Comparison of ENCODE assay signal across 12 cellular contexts in genomic region chr2:200300650-200301314, GRCh38. TPM values are rescaled to one million over a fixed set of nuclear protein-coding genes. Genes with fewer than 3 reads are reported as not detected.
DNase-seq lines count a peak whose midpoint lies in the region; ATAC-seq and TF ChIP-seq lines count a peak whose summit lies in the region.
"Had no signal": no experiment of that assay in that cellular context is flagged by ENCODE, and none has a peak within 500 bp of the region (broad histone marks: within the 10 kb centered on the region; RNA-seq: fewer than 3 reads in every experiment).

No MANE protein-coding gene starts in this region.

- peak overlapping the region; percentile 92 for H3K27ac Mint-ChIP-seq in Calu3 (ENCODE audit: unreplicated experiment)
- no peak overlapping the region for H3K27ac Mint-ChIP-seq in nephron progenitor cell
- no peak overlapping the region for H3K27ac Mint-ChIP-seq in T-helper 2 cell treated with Interferon-gamma antibody and Interleukin-4, amounts not matched to agents 5 μg/mL and 100 μg/mL, for 36 hours
- H3K27ac Mint-ChIP-seq: natural killer cell, WTC11 had no signal

- no peak for ATAC-seq in GM21619 (IDR thresholded peaks at IDR 0.05; ENCODE audit: unreplicated experiment)
- ATAC-seq: natural killer cell, WTC11 had no signal

- H3K27me3 Mint-ChIP-seq in Calu3 (ENCODE audit: unreplicated experiment) (no peaks in the 10 kb centered on the region), nephron progenitor cell (ENCODE audit: low read depth, poor library complexity) (peaks cover 7% of the 10 kb centered on the region)
- H3K27me3 Mint-ChIP-seq in T-helper 2 cell treated with Interferon-gamma antibody and Interleukin-4, amounts not matched to agents 5 μg/mL and 100 μg/mL, for 36 hours (ENCODE audit: low read depth) = peaks cover 16% of the 10 kb centered on the region

- no peaks in the 10 kb centered on the region for H3K9me3 ChIP-seq in mammary epithelial cell (replicated peaks; ENCODE audit: insufficient read depth, low read length)

- H3K27me3 ChIP-seq in mammary epithelial cell (ENCODE audit: insufficient read depth, low read length) = no peaks in the 10 kb centered on the region

- H3K36me3 Mint-ChIP-seq in Calu3 (ENCODE audit: insufficient read depth, unreplicated experiment) (peaks cover 27% of the 10 kb centered on the region), nephron progenitor cell (ENCODE audit: low read depth) (no peaks in the 10 kb centered on the region)
- H3K36me3 Mint-ChIP-seq in T-helper 2 cell treated with Interferon-gamma antibody and Interleukin-4, amounts not matched to agents 5 μg/mL and 100 μg/mL, for 36 hours (ENCODE audit: low read depth) = no peaks in the 10 kb centered on the region
- H3K36me3 Mint-ChIP-seq: natural killer cell, WTC11 had no signal

- intact Hi-C loops in Calu3 (cut with micrococcal nuclease; ENCODE audit: unreplicated experiment) (loop anchor here (5.0 kb wide), 3 partner anchors 43 to 248 kb away; no protein-coding TSS in a partner anchor), mammary epithelial cell (cut with micrococcal nuclease) (loop anchor here (2.0 to 10.0 kb wide), 2 partner anchors 22 to 146 kb away; no protein-coding TSS in a partner anchor)

- dilution Hi-C loops in mammary epithelial cell (cut with HindIII; ENCODE audit: low sequenced_read_pairs) = no loop called here

- DNase-seq in Calu3 (peak; percentile 59), HT1080 (ENCODE audit: low read depth) (peak; percentile 92), mammary epithelial cell (peak; percentile 98), kidney tubule cell (ENCODE audit: low spot score) (peak; percentile 92), nephron progenitor cell (no peak)
- no peak for DNase-seq in T-helper 2 cell treated with Interferon-gamma antibody and Interleukin-4, amounts not matched to agents 5 μg/mL and 100 μg/mL, for 36 hours (ENCODE audit: low spot score)
- DNase-seq in stimulated activated CD4-positive, alpha-beta T cell treated with anti-CD3 and anti-CD28 coated beads, Interleukin-4, amount 100 ng/mL, for 4 hours = no peak
- DNase-seq: hippocampal formation, natural killer cell had no signal

- WGBS in mammary epithelial cell (ENCODE audit: low coverage, missing lambda C conversion rate) = 2% methylated on average over 4 of the region's 4 CpGs

- in situ Hi-C loops in mammary epithelial cell (cut with MboI; ENCODE audit: low sequenced_read_pairs in 2 of 2) = loop anchor here in 1 of 2 donors (10.0 kb wide), 1 partner anchor 316 kb away; no protein-coding TSS in a partner anchor

- TF ChIP-seq CTCF in Calu3 (IDR thresholded peaks at IDR 0.05; ENCODE audit: unreplicated experiment) (no peak), mammary epithelial cell (conservative IDR thresholded peaks at IDR 0.05 in 1 of 2, IDR thresholded peaks at IDR 0.05 in 1 of 2; ENCODE audit: extremely low read depth in 1 of 2, insufficient read depth in 1 of 2, low read depth in 1 of 2, low read length in 2 of 2) (peak in 1 of 2 donors; percentile 31), nephron progenitor cell (IDR thresholded peaks at IDR 0.05) (no peak)

- peak overlapping the region; percentile 88 for H3K27ac ChIP-seq in mammary epithelial cell (ENCODE audit: insufficient read depth, low read depth, low read length)
- H3K27ac ChIP-seq: C4-2B had no signal

- peaks cover 94% of the 10 kb centered on the region for H3K4me1 Mint-ChIP-seq in Calu3 (ENCODE audit: low read depth, unreplicated experiment)
- H3K4me1 Mint-ChIP-seq in nephron progenitor cell = peaks cover 10% of the 10 kb centered on the region
- H3K4me1 Mint-ChIP-seq in T-helper 2 cell treated with Interferon-gamma antibody and Interleukin-4, amounts not matched to agents 5 μg/mL and 100 μg/mL, for 36 hours (ENCODE audit: low read depth) = peaks cover 7% of the 10 kb centered on the region

- H3K79me2 ChIP-seq in mammary epithelial cell (ENCODE audit: insufficient read depth, low read length) = no peaks in the 10 kb centered on the region

- CTCF ChIA-PET in Calu3 (lab: Charles Lee) = interaction anchor here (1.0 kb wide), 1 partner anchor 10 kb away, joined by 3 read pairs; no protein-coding TSS in a partner anchor
- CTCF ChIA-PET in mammary epithelial cell (lab: Charles Lee; ENCODE audit: low non-redundant PET) = interaction anchor here (0.6 kb wide), 1 partner anchor 57 kb away, joined by 3 read pairs; no protein-coding TSS in a partner anchor

- H3K4me3 Mint-ChIP-seq in Calu3 (ENCODE audit: low read depth, unreplicated experiment) (no peak overlapping the region), nephron progenitor cell (no peak overlapping the region)
- H3K4me3 Mint-ChIP-seq in T-helper 2 cell treated with Interferon-gamma antibody and Interleukin-4, amounts not matched to agents 5 μg/mL and 100 μg/mL, for 36 hours = no peak overlapping the region
- H3K4me3 Mint-ChIP-seq: natural killer cell, WTC11 had no signal

- H3K4me1 ChIP-seq in mammary epithelial cell (ENCODE audit: insufficient read depth, low read length) = peaks cover 49% of the 10 kb centered on the region

- BruUV-seq in Calu3 (replicated peaks; lab: Mats Ljungman, UMichigan) (no TSS peak), mammary epithelial cell (replicated peaks; lab: Mats Ljungman, UMichigan) (TSS peak; percentile 76)

- peak overlapping the region; percentile 23 for H3K9ac ChIP-seq in mammary epithelial cell (ENCODE audit: insufficient read depth, low read length)

- H2AFZ ChIP-seq in mammary epithelial cell (ENCODE audit: low read depth, low read length) = no peak overlapping the region

- H3K9me3 Mint-ChIP-seq in Calu3 (ENCODE audit: low read depth, unreplicated experiment) (peaks cover 10% of the 10 kb centered on the region), nephron progenitor cell (no peaks in the 10 kb centered on the region)
- H3K9me3 Mint-ChIP-seq in T-helper 2 cell treated with Interferon-gamma antibody and Interleukin-4, amounts not matched to agents 5 μg/mL and 100 μg/mL, for 36 hours = no peaks in the 10 kb centered on the region
- H3K9me3 Mint-ChIP-seq: natural killer cell, WTC11 had no signal

- peak overlapping the region; percentile 83 for H3K4me2 ChIP-seq in mammary epithelial cell (ENCODE audit: insufficient read depth, low read depth, low read length)

- no peaks in the 10 kb centered on the region for H3K36me3 ChIP-seq in mammary epithelial cell (ENCODE audit: insufficient read depth, low read length)

- peak overlapping the region in 2 of 3 experiments; percentile 28 to 47 for H3K4me3 ChIP-seq in mammary epithelial cell (replicated peaks in 1 of 3; ENCODE audit: insufficient read depth in 1 of 3, low read depth in 2 of 3, low read length in 3 of 3)

- no peaks in the 10 kb centered on the region for H4K20me1 ChIP-seq in mammary epithelial cell (ENCODE audit: insufficient read depth, low read length)

RNA-seq across cellular contexts. Expression of gene SPATS2L, which starts 5.7 kb away (rescaled TPM):
- total RNA-seq in Calu3 (2022) (378 and 497 TPM in 2 replicates), mammary epithelial cell (10 to 100 TPM; 60.0 to 98.2 TPM)
- 145 and 158 TPM in 2 replicates for total RNA-seq in HT1080 (2014; rRNA removed; shearing (Covaris generic))
- polyA plus RNA-seq in HT1080 (2015; cell fraction: cytosol; rRNA removed) = 177 and 202 TPM in 2 replicates
- 94.7 and 110 TPM in 2 replicates for polyA plus RNA-seq in HT1080 (2015; cell fraction: nucleus; rRNA removed)
- polyA plus RNA-seq in mammary epithelial cell = 119 TPM
- 87.0 TPM for polyA minus RNA-seq in mammary epithelial cell

Comparison
In these comparisons a context has a peak if more than half of its experiments do, and no peak if none do; other contexts are left out.
1. DNase-seq: peak in Calu3 (single experiment), HT1080 (single experiment), mammary epithelial cell (single experiment) and kidney tubule cell (single experiment); none in nephron progenitor cell (single experiment), T-helper 2 cell treated with Interferon-gamma antibody and Interleukin-4, amounts not matched to agents 5 μg/mL and 100 μg/mL, for 36 hours (single experiment) and stimulated activated CD4-positive, alpha-beta T cell treated with anti-CD3 and anti-CD28 coated beads, Interleukin-4, amount 100 ng/mL, for 4 hours (0 of 2).